ENCODE assay signal across 37 cellular contexts in the genomic region with DNA sequence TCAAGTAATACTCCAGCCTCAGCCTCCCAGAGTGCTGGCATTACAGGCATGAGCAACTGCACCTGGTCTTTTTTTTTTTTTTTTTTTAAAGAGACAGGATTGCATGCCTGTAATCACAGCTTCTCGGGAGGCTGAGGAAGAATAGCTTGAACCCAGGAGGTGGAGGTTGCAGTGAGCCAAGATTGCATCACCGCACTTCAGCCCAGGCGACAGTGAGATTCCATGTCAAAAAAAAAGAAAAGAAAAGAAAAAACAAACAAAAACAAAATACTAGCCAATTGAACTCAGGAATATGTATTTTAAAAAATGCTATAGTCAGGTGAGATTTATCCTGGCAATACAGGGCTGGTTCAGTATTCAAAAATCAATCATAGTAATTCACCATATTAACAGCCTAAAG.
"Had no signal": no experiment of that assay in that cellular context is flagged by ENCODE, and none has a peak within 500 bp of the region (broad histone marks: within the 10 kb centered on the region; RNA-seq: fewer than 3 reads in every experiment).

No MANE protein-coding gene starts in this region.

- H3K9me3 ChIP-seq: adrenal gland, breast epithelium, colonic mucosa, esophagus squamous epithelium had no signal

- FAIRE-seq: endometrium, endothelial cell of umbilical vein had no signal

- H3K4me3 Mint-ChIP-seq: activated B cell treated with CpG ODN at 0.5 μM for 24 hours; activated CD8-positive, alpha-beta memory T cell treated with anti-CD3 and anti-CD28 coated beads, Interleukin-2, amount 10 ng/mL, durations not matched to agents 7 days and 5 days; activated CD8-positive, alpha-beta T cell treated with anti-CD3 and anti-CD28 coated beads, Interleukin-2, amount 10 ng/mL, durations not matched to agents 7 days and 5 days; activated naive CD4-positive, alpha-beta T cell treated with anti-CD3 and anti-CD28 coated beads for 36 hours; activated naive CD4-positive, alpha-beta T cell treated with anti-CD3 and anti-CD28 coated beads, Interleukin-2, amount 50 U/mL, for 24 hours; activated naive CD8-positive, alpha-beta T cell treated with anti-CD3 and anti-CD28 coated beads for 36 hours; activated naive CD8-positive, alpha-beta T cell treated with anti-CD3 and anti-CD28 coated beads, Interleukin-2, amount 50 U/mL, for 24 hours; activated T-helper 1 cell treated with anti-CD3 and anti-CD28 coated beads, Interleukin-12 subunit alpha, Interleukin-12 subunit beta, Interleukin-2, Interleukin-4 antibody, amounts not matched to agents 30 ng/mL and 10 ng/mL and 1 ng/mL, durations not matched to agents 14 hours and 24 hours and 36 hours; brain; T-helper 17 cell; T-helper 2 cell treated with Interferon-gamma antibody and Interleukin-4, amounts not matched to agents 5 μg/mL and 100 μg/mL, for 36 hours had no signal

- H3K9me3 Mint-ChIP-seq: activated B cell treated with CpG ODN at 0.5 μM for 24 hours; activated naive CD4-positive, alpha-beta T cell treated with anti-CD3 and anti-CD28 coated beads for 36 hours; activated naive CD4-positive, alpha-beta T cell treated with anti-CD3 and anti-CD28 coated beads, Interleukin-2, amount 50 U/mL, for 24 hours; activated naive CD8-positive, alpha-beta T cell treated with anti-CD3 and anti-CD28 coated beads for 36 hours; activated naive CD8-positive, alpha-beta T cell treated with anti-CD3 and anti-CD28 coated beads, Interleukin-2, amount 50 U/mL, for 24 hours; activated T-helper 1 cell treated with anti-CD3 and anti-CD28 coated beads, Interleukin-12 subunit alpha, Interleukin-12 subunit beta, Interleukin-2, Interleukin-4 antibody, amounts not matched to agents 30 ng/mL and 10 ng/mL and 1 ng/mL, durations not matched to agents 14 hours and 24 hours and 36 hours; activated T-helper 2 cell treated with anti-CD3 and anti-CD28 coated beads, Interferon-gamma antibody, Interleukin-2, Interleukin-4, amounts not matched to agents 10 μg/mL and 5 μg/mL and 100 μg/mL, durations not matched to agents 14 hours and 24 hours and 36 hours; T-helper 2 cell treated with Interferon-gamma antibody and Interleukin-4, amounts not matched to agents 5 μg/mL and 100 μg/mL, for 36 hours had no signal

- H3K4me1 Mint-ChIP-seq: activated B cell treated with CpG ODN at 0.5 μM for 24 hours; activated CD8-positive, alpha-beta memory T cell treated with anti-CD3 and anti-CD28 coated beads, Interleukin-2, amount 10 ng/mL, durations not matched to agents 7 days and 5 days; activated naive CD8-positive, alpha-beta T cell treated with anti-CD3 and anti-CD28 coated beads for 36 hours; brain; T-helper 17 cell had no signal

- H3K36me3 ChIP-seq: adrenal gland, breast epithelium, colonic mucosa had no signal

- H3K27me3 Mint-ChIP-seq: activated B cell treated with CpG ODN at 0.5 μM for 24 hours; activated naive CD8-positive, alpha-beta T cell treated with anti-CD3 and anti-CD28 coated beads for 36 hours; activated naive CD8-positive, alpha-beta T cell treated with anti-CD3 and anti-CD28 coated beads, Interleukin-2, amount 50 U/mL, for 24 hours; brain had no signal

- H3K27me3 ChIP-seq: adrenal gland, breast epithelium, cardiac muscle cell, colonic mucosa, esophagus squamous epithelium had no signal

- ATAC-seq: activated CD4-positive, CD25-positive, alpha-beta regulatory T cell treated with anti-CD3 and anti-CD28 coated beads, Interleukin-2, amount 50 U/mL, for 24 hours; activated CD8-positive, alpha-beta memory T cell treated with anti-CD3 and anti-CD28 coated beads, Interleukin-2, amount 10 ng/mL, durations not matched to agents 7 days and 5 days; activated CD8-positive, alpha-beta T cell treated with anti-CD3 and anti-CD28 coated beads, Interleukin-2, amount 10 ng/mL, durations not matched to agents 7 days and 5 days; activated naive CD8-positive, alpha-beta T cell treated with anti-CD3 and anti-CD28 coated beads, Interleukin-2, amount 50 U/mL, for 24 hours; T-helper 17 cell had no signal

- H3K27ac Mint-ChIP-seq: activated B cell treated with CpG ODN at 0.5 μM for 24 hours; activated CD8-positive, alpha-beta memory T cell treated with anti-CD3 and anti-CD28 coated beads, Interleukin-2, amount 10 ng/mL, durations not matched to agents 7 days and 5 days; activated CD8-positive, alpha-beta T cell treated with anti-CD3 and anti-CD28 coated beads, Interleukin-2, amount 10 ng/mL, durations not matched to agents 7 days and 5 days; activated naive CD4-positive, alpha-beta T cell treated with anti-CD3 and anti-CD28 coated beads for 36 hours; activated naive CD4-positive, alpha-beta T cell treated with anti-CD3 and anti-CD28 coated beads, Interleukin-2, amount 50 U/mL, for 24 hours; activated naive CD8-positive, alpha-beta T cell treated with anti-CD3 and anti-CD28 coated beads for 36 hours; activated naive CD8-positive, alpha-beta T cell treated with anti-CD3 and anti-CD28 coated beads, Interleukin-2, amount 50 U/mL, for 24 hours; activated T-helper 1 cell treated with anti-CD3 and anti-CD28 coated beads, Interleukin-12 subunit alpha, Interleukin-12 subunit beta, Interleukin-2, Interleukin-4 antibody, amounts not matched to agents 30 ng/mL and 10 ng/mL and 1 ng/mL, durations not matched to agents 14 hours and 24 hours and 36 hours; activated T-helper 2 cell treated with anti-CD3 and anti-CD28 coated beads, Interferon-gamma antibody, Interleukin-2, Interleukin-4, amounts not matched to agents 10 μg/mL and 5 μg/mL and 100 μg/mL, durations not matched to agents 14 hours and 24 hours and 36 hours; brain; T-helper 17 cell; T-helper 2 cell treated with Interferon-gamma antibody and Interleukin-4, amounts not matched to agents 5 μg/mL and 100 μg/mL, for 36 hours had no signal

- H3K4me3 ChIP-seq: adrenal gland, breast epithelium, cardiac muscle cell, colonic mucosa, esophagus squamous epithelium had no signal

- H3K27ac ChIP-seq: breast epithelium, cardiac muscle cell, colonic mucosa, epithelial cell of prostate, esophagus squamous epithelium, WERI-Rb-1 had no signal

- DNase-seq: activated B cell treated with CpG ODN at 0.5 μM for 24 hours; activated CD4-positive, alpha-beta T cell treated with anti-CD3 and anti-CD28 coated beads for 48 hours; activated CD4-positive, alpha-beta T cell treated with anti-CD3 and anti-CD28 coated beads, Interleukin-2, amount 50 U/mL, for 1 hour; activated CD4-positive, alpha-beta T cell treated with anti-CD3 and anti-CD28 coated beads, Interleukin-2, amount 50 U/mL, for 48 hours; activated CD8-positive, alpha-beta memory T cell treated with anti-CD3 and anti-CD28 coated beads, Interleukin-2, amount 10 ng/mL, durations not matched to agents 7 days and 5 days; activated CD8-positive, alpha-beta memory T cell treated with anti-CD3 and anti-CD28 coated beads, Interleukin-2, amount 50 U/mL, for 4 hours; activated CD8-positive, alpha-beta T cell treated with anti-CD3 and anti-CD28 coated beads, Interleukin-2, amount 10 ng/mL, durations not matched to agents 7 days and 5 days; activated effector memory CD4-positive, alpha-beta T cell treated with anti-CD3 and anti-CD28 coated beads, Interleukin-2, amount 50 U/mL, for 16 hours; activated naive CD4-positive, alpha-beta T cell treated with anti-CD3 and anti-CD28 coated beads for 36 hours; activated naive CD8-positive, alpha-beta T cell treated with anti-CD3 and anti-CD28 coated beads for 36 hours; activated naive CD8-positive, alpha-beta T cell treated with anti-CD3 and anti-CD28 coated beads, Interleukin-2, amount 50 U/mL, for 24 hours; activated T-cell treated with anti-CD3 and anti-CD28 coated beads, Interleukin-2, amount 50 U/mL, for 1 hour; activated T-cell treated with anti-CD3 and anti-CD28 coated beads, Interleukin-2, amount 50 U/mL, for 48 hours; amygdala; aorta; central memory CD4-positive, alpha-beta T cell; cerebellar nuclear complex; colonic mucosa; effector CD8-positive, alpha-beta T cell; esophagus squamous epithelium; foreskin melanocyte; head of caudate nucleus; T-helper 17 cell; T1000; WERI-Rb-1 had no signal

- H3K4me1 ChIP-seq: breast epithelium, colonic mucosa, esophagus squamous epithelium had no signal
